In the genomic region with DNA sequence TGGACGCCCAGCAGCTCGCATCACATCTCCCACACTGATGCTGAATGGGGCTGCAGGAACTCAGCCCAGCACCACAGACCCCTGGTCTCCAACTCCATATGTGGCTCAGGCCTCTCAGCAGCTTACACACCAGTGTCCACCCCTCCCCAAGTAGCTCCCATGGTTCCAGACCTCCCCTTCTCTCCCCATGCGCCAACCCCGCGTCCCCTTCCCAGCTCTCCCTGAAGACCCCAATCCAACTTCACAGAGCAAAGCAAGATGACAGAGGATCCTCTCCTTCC, we compare ENCODE assay signal across 18 cellular contexts.
DNase-seq lines count a peak whose midpoint lies in the region; ATAC-seq and TF ChIP-seq lines count a peak whose summit lies in the region.
"Had no signal": no experiment of that assay in that cellular context is flagged by ENCODE, and none has a peak within 500 bp of the region (broad histone marks: within the 10 kb centered on the region; RNA-seq: fewer than 3 reads in every experiment).

No MANE protein-coding gene starts in this region.

- peak overlapping the region; percentile 83 for H3K14ac ChIP-seq in neuronal stem cell (ENCODE audit: low read length)

- no peak for TF ChIP-seq POLR2A in heart left ventricle (IDR thresholded peaks at IDR 0.05)

- H3K9ac ChIP-seq in neuronal stem cell (ENCODE audit: low read depth, low read length, poor library complexity) = no peak overlapping the region
- H3K9ac ChIP-seq: GM23248 had no signal

- H2AK5ac ChIP-seq in neuronal stem cell (ENCODE audit: low read depth, low read length) = peak overlapping the region; percentile 30

- H3K9me3 ChIP-seq in right atrium auricular region = no peaks in the 10 kb centered on the region
- H3K9me3 ChIP-seq in heart left ventricle = no peaks in the 10 kb centered on the region
- H3K9me3 ChIP-seq in neuronal stem cell (replicated peaks in 1 of 2; ENCODE audit: control insufficient read depth in 2 of 2, insufficient read depth in 1 of 2, low read depth in 1 of 2, low read length in 2 of 2) = no peaks in the 10 kb centered on the region
- H3K9me3 ChIP-seq: A549, Caco-2 had no signal

- H2BK12ac ChIP-seq in neuronal stem cell (ENCODE audit: low read length) = no peak overlapping the region

- H3K79me1 ChIP-seq in neuronal stem cell (ENCODE audit: low read depth, low read length) = no peaks in the 10 kb centered on the region

- peak overlapping the region; percentile 56 for H4K91ac ChIP-seq in neuronal stem cell (ENCODE audit: low read depth, low read length, poor library complexity)

- no peaks in the 10 kb centered on the region for H3K27me3 ChIP-seq in right atrium auricular region
- peaks cover 0 to 8% (median 0%) of the 10 kb centered on the region in 9 donors for H3K27me3 ChIP-seq in heart left ventricle
- H3K27me3 ChIP-seq in neuronal stem cell (ENCODE audit: control insufficient read depth in 3 of 3, insufficient read depth in 3 of 3, low read depth in 1 of 3, low read length in 3 of 3) = peaks cover 0 to 8% (median 0%) of the 10 kb centered on the region in 3 experiments

- H3K36me3 Mint-ChIP-seq in type B pancreatic cell = no peaks in the 10 kb centered on the region
- H3K36me3 Mint-ChIP-seq: CD4-positive, alpha-beta memory T cell had no signal

- H2BK120ac ChIP-seq in neuronal stem cell (ENCODE audit: low read depth, low read length) = no peak overlapping the region

- no peak overlapping the region for H2BK5ac ChIP-seq in neuronal stem cell (ENCODE audit: low read length)

- intact Hi-C loops in heart left ventricle (cut with DNase I) = no loop called here

- H3K4me3 Mint-ChIP-seq in type B pancreatic cell = no peak overlapping the region
- H3K4me3 Mint-ChIP-seq: CD4-positive, alpha-beta memory T cell; H9 had no signal

- H3K18ac ChIP-seq in neuronal stem cell (ENCODE audit: low read length) = peak overlapping the region; percentile 7

- no peak overlapping the region for H3K27ac Mint-ChIP-seq in type B pancreatic cell
- H3K27ac Mint-ChIP-seq: CD4-positive, alpha-beta memory T cell; H9 had no signal

- H3K27ac ChIP-seq in right atrium auricular region (no peak overlapping the region), heart left ventricle (no peak overlapping the region), coronary artery (no peak overlapping the region), neuronal stem cell (replicated peaks; ENCODE audit: low read length) (no peak overlapping the region)
- H3K27ac ChIP-seq: GM23248 had no signal

- H3K4me1 ChIP-seq in right atrium auricular region (no peaks in the 10 kb centered on the region), heart left ventricle (no peaks in the 10 kb centered on the region), neuronal stem cell (ENCODE audit: control insufficient read depth in 2 of 2, insufficient read depth in 1 of 2, low read depth in 1 of 2, low read length in 2 of 2) (no peaks in the 10 kb centered on the region)

- TF ChIP-seq CTCF in right atrium auricular region (IDR thresholded peaks at IDR 0.05) = no peak
- no peak for TF ChIP-seq CTCF in heart left ventricle (IDR thresholded peaks at IDR 0.05)
- no peak for TF ChIP-seq CTCF in coronary artery (IDR thresholded peaks at IDR 0.05)
- TF ChIP-seq CTCF in type B pancreatic cell (conservative IDR thresholded peaks at IDR 0.05) = no peak

- H3K4me2 ChIP-seq in neuronal stem cell (ENCODE audit: insufficient read depth, low read length, poor library complexity, severe bottlenecking) = no peak overlapping the region
- H3K4me2 ChIP-seq: A549 had no signal

- H3K9me3 Mint-ChIP-seq in type B pancreatic cell = no peaks in the 10 kb centered on the region
- H3K9me3 Mint-ChIP-seq: CD4-positive, alpha-beta memory T cell; H9 had no signal

- peak overlapping the region; percentile 67 for H3K4ac ChIP-seq in neuronal stem cell (ENCODE audit: low read length)

- H3K36me3 ChIP-seq in right atrium auricular region (no peaks in the 10 kb centered on the region), heart left ventricle (no peaks in the 10 kb centered on the region), neuronal stem cell (replicated peaks in 1 of 2; ENCODE audit: control insufficient read depth in 2 of 2, insufficient read depth in 2 of 2, low read length in 2 of 2) (no peaks in the 10 kb centered on the region)

- DNase-seq in right atrium auricular region (ENCODE audit: low spot score) (peak; percentile 30), heart left ventricle (no peak), coronary artery (ENCODE audit: low spot score) (peak; percentile 64), neuronal stem cell (ENCODE audit: low spot score) (no peak), type B pancreatic cell (ENCODE audit: extremely low spot score, unreplicated experiment) (peak; percentile 25), AML-193 (lab: John Stamatoyannopoulos, UW) (no peak)
- DNase-seq: 8988T; ACHN; C1 segment of cervical spinal cord; CD4-positive, alpha-beta memory T cell; DMS153; DND-41; GM23248; H9 had no signal

- H3K4me1 Mint-ChIP-seq in type B pancreatic cell (ENCODE audit: unreplicated experiment) = peaks cover 3% of the 10 kb centered on the region
- H3K4me1 Mint-ChIP-seq: CD4-positive, alpha-beta memory T cell had no signal

- no peak overlapping the region for H2AFZ ChIP-seq in neuronal stem cell (ENCODE audit: low read length)
- H2AFZ ChIP-seq: GM23248 had no signal

- ATAC-seq in heart left ventricle (no peak), GM21528 (IDR thresholded peaks at IDR 0.05; ENCODE audit: low FRiP score, unreplicated experiment) (no peak)
- ATAC-seq: A549, HCT116 had no signal

- H3K23ac ChIP-seq in neuronal stem cell (ENCODE audit: low read depth, low read length, poor library complexity) = no peak overlapping the region

- H3K4me3 ChIP-seq in right atrium auricular region (no peak overlapping the region), heart left ventricle (no peak overlapping the region), coronary artery (no peak overlapping the region), neuronal stem cell (ENCODE audit: low read length in 2 of 2) (no peak overlapping the region)
- H3K4me3 ChIP-seq: A549, GM23248 had no signal

- peak overlapping the region; percentile 3 for H2BK15ac ChIP-seq in neuronal stem cell (ENCODE audit: low read length)

- H3K27me3 Mint-ChIP-seq in type B pancreatic cell = peaks cover 5% of the 10 kb centered on the region

- no peak overlapping the region for H4K8ac ChIP-seq in neuronal stem cell (ENCODE audit: low read depth, low read length)

- 94 to 100% (median 97%) methylated on average over 5 of the region's 5 CpGs for WGBS in heart left ventricle, 4 donors
- WGBS in neuronal stem cell (ENCODE audit: extremely low coverage in 2 of 2, insufficient read length in 2 of 2, insufficient replicate concordance in 1 of 2), 2 donors = no CpG with 5 or more reads among the region's 5 CpGs

Comparison
In these comparisons a context has a peak if more than half of its experiments do, and no peak if none do; other contexts are left out.
1. DNase-seq: peak in right atrium auricular region (single experiment), coronary artery (single experiment) and type B pancreatic cell (single experiment); none in heart left ventricle (0 of 5), neuronal stem cell (single experiment) and AML-193 (0 of 2).